Comparison of ENCODE assay signal across 9 cellular contexts in the genomic region with DNA sequence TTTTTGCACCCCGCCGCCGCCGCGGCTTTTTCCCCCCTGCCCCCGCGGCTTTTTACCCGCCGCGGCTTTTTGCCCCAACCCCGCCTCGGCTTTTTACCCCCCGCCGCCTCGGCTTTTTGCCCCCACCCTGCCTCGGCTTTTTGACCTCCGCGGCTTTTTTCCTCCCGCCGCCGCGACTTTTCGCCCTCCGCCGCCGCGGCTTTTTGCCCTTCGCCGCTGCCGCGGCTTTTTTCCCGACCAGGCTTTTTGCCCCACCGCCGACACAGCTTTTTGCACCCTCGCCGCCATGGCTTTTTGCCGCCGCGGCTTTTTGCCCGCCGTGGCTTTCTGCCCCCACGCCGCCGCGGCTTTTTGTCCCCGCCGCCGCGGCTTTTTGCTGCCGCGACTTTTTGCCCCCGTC.
A peak's percentile ranks its signal among the peaks of the same experiment; 100 is the strongest.
DNase-seq lines count a peak whose midpoint lies in the region; ATAC-seq and TF ChIP-seq lines count a peak whose summit lies in the region.
"Had no signal": no experiment of that assay in that cellular context is flagged by ENCODE, and none has a peak within 500 bp of the region (broad histone marks: within the 10 kb centered on the region; RNA-seq: fewer than 3 reads in every experiment).

No MANE protein-coding gene starts in this region.

- no peaks in the 10 kb centered on the region for H3K9me3 ChIP-seq in breast epithelium
- H3K9me3 ChIP-seq in parathyroid adenoma (ENCODE audit: control insufficient read depth, low read length) = no peaks in the 10 kb centered on the region
- no peaks in the 10 kb centered on the region for H3K9me3 ChIP-seq in vagina

- DNase-seq in CD1c-positive myeloid dendritic cell (ENCODE audit: extremely low spot score) (peak; percentile 1), breast epithelium (ENCODE audit: low spot score in 2 of 2) (no peak), activated gamma-delta T cell (lab: John Stamatoyannopoulos, UW) (no peak), vagina (ENCODE audit: extremely low spot score in 2 of 2) (no peak), Kasumi-1 (lab: John Stamatoyannopoulos, UW) (no peak)
- DNase-seq in Jurkat, Clone E6-1 (ENCODE audit: low read depth, low spot score) = no peak
- DNase-seq: NCI-H2029 had no signal

- H3K27ac ChIP-seq in breast epithelium (no peak overlapping the region), parathyroid adenoma (no peak overlapping the region), vagina (no peak overlapping the region)

- H3K36me3 ChIP-seq in breast epithelium (no peaks in the 10 kb centered on the region), parathyroid adenoma (ENCODE audit: control insufficient read depth, insufficient read depth, low read length) (no peaks in the 10 kb centered on the region), vagina (no peaks in the 10 kb centered on the region)

- TF ChIP-seq CTCF in breast epithelium (IDR thresholded peaks at IDR 0.05) (no peak), parathyroid adenoma (IDR thresholded peaks at IDR 0.05) (no peak), vagina (IDR thresholded peaks at IDR 0.05) (no peak)

- no peak overlapping the region for H3K9ac ChIP-seq in parathyroid adenoma

- peak overlapping the region; percentile 79 for H3K4me2 ChIP-seq in parathyroid adenoma (ENCODE audit: low read length)

- no peak overlapping the region for H2AFZ ChIP-seq in parathyroid adenoma

- H3K27me3 ChIP-seq in breast epithelium (no peaks in the 10 kb centered on the region), parathyroid adenoma (ENCODE audit: control insufficient read depth, insufficient read depth, low read length) (no peaks in the 10 kb centered on the region), vagina (no peaks in the 10 kb centered on the region)

- H3K4me1 ChIP-seq in breast epithelium (no peaks in the 10 kb centered on the region), parathyroid adenoma (no peaks in the 10 kb centered on the region), vagina (peaks cover 7% of the 10 kb centered on the region)

- H3K4me3 ChIP-seq in Jurkat, Clone E6-1 (ENCODE audit: low read length) = peak overlapping the region; percentile 27; the same call in 1 of the 2 replicates
- H3K4me3 ChIP-seq in breast epithelium = peak overlapping the region; percentile 52 to 62 (median 54)
- peak overlapping the region; percentile 31 for H3K4me3 ChIP-seq in parathyroid adenoma (ENCODE audit: low read depth, low read length)
- H3K4me3 ChIP-seq in vagina = peak overlapping the region in 1 of 2 donors; percentile 42

- no peak for ATAC-seq in GM21619 (IDR thresholded peaks at IDR 0.05; ENCODE audit: unreplicated experiment)

- TF ChIP-seq POLR2A in breast epithelium (IDR thresholded peaks at IDR 0.05) (no peak), vagina (IDR thresholded peaks at IDR 0.05) (no peak)

- intact Hi-C loops in breast epithelium (cut with DNase I; ENCODE audit: low total_unique reads) = no loop called here
- intact Hi-C loops in vagina (cut with DNase I) = no loop called here

- H3K79me2 ChIP-seq in parathyroid adenoma = no peaks in the 10 kb centered on the region
